ENCODE assay signal across 8 cellular contexts in the genomic region with DNA sequence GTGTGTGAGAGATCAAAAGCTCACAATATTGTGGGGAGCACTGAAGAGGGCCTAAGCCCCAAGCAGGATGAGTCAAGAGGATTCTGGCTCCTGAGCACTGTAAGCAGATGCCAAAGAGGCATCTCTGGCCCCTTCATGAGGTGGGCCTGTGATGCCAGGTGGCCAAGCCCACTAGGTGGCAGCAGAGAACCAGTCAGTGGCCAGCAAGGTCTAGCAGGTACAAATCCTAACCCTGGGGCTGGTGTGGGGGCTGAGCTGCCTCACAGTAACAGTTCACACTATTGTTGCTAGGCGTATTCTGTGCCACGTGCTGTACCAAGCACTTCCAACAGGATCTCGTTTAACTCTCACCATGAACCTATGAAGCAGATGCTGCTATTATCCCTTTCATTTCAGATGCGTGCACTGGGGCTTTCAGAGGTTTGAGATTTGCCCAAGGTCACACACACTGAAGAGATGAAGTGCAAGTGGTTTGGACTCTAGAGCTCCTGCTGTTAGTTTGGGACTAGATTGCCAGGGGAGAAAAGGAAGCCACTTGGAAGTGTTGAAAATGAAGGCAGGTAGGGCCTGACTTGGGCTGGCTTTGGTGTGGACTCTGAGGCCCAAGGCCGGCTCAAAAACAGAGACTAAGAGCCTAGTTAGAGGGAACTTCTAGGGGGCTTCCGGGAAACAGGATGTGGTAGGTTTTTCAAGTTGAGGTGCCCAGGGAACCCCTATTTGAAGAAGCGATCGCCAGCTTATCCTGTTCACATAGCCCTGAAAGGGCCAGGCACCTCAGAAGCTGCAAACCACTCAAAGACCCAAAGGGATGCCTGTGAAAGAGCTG. TPM values are rescaled to one million over a fixed set of nuclear protein-coding genes. Genes with fewer than 3 reads are reported as not detected.
DNase-seq lines count a peak whose midpoint lies in the region; ATAC-seq and TF ChIP-seq lines count a peak whose summit lies in the region.

No MANE protein-coding gene starts in this region.

- no peak overlapping the region for H3K9ac ChIP-seq in liver (ENCODE audit: low read depth in 1 of 2, low read length in 2 of 2)

- TF ChIP-seq RAD21 in liver (IDR thresholded peaks at IDR 0.05) = peak; percentile 99

- H3K4me3 Mint-ChIP-seq in central memory CD8-positive, alpha-beta T cell = no peak overlapping the region

- no peaks in the 10 kb centered on the region for H3K27me3 Mint-ChIP-seq in central memory CD8-positive, alpha-beta T cell

- TF ChIP-seq CTCF in liver (IDR thresholded peaks at IDR 0.05; ENCODE audit: low read depth, low read length, missing input control) = peak; percentile 92

- no peak overlapping the region for H3K27ac ChIP-seq in liver (ENCODE audit: low read depth in 1 of 2, low read length in 2 of 2)

- H3K4me1 ChIP-seq in liver (ENCODE audit: control insufficient read depth in 4 of 4, insufficient read depth in 4 of 4, low read length in 3 of 4) = peaks cover 0 to 3% (median 0%) of the 10 kb centered on the region in 4 donors

- H3K9me3 ChIP-seq in liver (ENCODE audit: control insufficient read depth in 4 of 4, low read length in 3 of 4) = no peaks in the 10 kb centered on the region

- no peak overlapping the region for H3K27ac Mint-ChIP-seq in central memory CD8-positive, alpha-beta T cell (ENCODE audit: low read depth)

- ATAC-seq in GM18868 (IDR thresholded peaks at IDR 0.05; ENCODE audit: unreplicated experiment) = peak; percentile 96
- peak; percentile 63 for ATAC-seq in HG03097 (IDR thresholded peaks at IDR 0.05; ENCODE audit: low FRiP score, unreplicated experiment)
- ATAC-seq in central memory CD8-positive, alpha-beta T cell (replicated peaks; ENCODE audit: extremely low read depth, poor library complexity, severe bottlenecking) = peak; percentile 97

- peak; percentile 30 to 40 for DNase-seq in AML-193 (lab: John Stamatoyannopoulos, UW)
- peak; percentile 93 for DNase-seq in NCI-H2196 treated with DMSO at 0.1 percent for 48 hours (lab: John Stamatoyannopoulos, UW; ENCODE audit: unreplicated experiment)
- DNase-seq in activated CD4-positive, alpha-beta T cell treated with anti-CD3 and anti-CD28 coated beads for 1 hour = peak; percentile 60
- peak; percentile 63 to 74 for DNase-seq in central memory CD8-positive, alpha-beta T cell (ENCODE audit: low spot score in 2 of 2)
- peak; percentile 60 to 67 (median 60) for DNase-seq in stimulated activated CD4-positive, alpha-beta T cell treated with anti-CD3 and anti-CD28 coated beads, TNF-alpha, amount 100 ng/mL, for 4 hours (ENCODE audit: low read depth in 3 of 3)

- no peaks in the 10 kb centered on the region for H3K9me3 Mint-ChIP-seq in central memory CD8-positive, alpha-beta T cell

- no peak overlapping the region for H3K4me3 ChIP-seq in liver (ENCODE audit: low read depth in 1 of 3, low read length in 3 of 3)

- WGBS in liver = 61% methylated on average over 8 of the region's 8 CpGs

- peaks cover 8% of the 10 kb centered on the region for H3K4me1 Mint-ChIP-seq in central memory CD8-positive, alpha-beta T cell

- no peaks in the 10 kb centered on the region for H3K27me3 ChIP-seq in liver (ENCODE audit: control insufficient read depth in 4 of 4, insufficient read depth in 4 of 4, low read length in 3 of 4)

- no peaks in the 10 kb centered on the region for H3K36me3 ChIP-seq in liver (ENCODE audit: control insufficient read depth in 4 of 4, insufficient read depth in 3 of 4, low read depth in 1 of 4, low read length in 3 of 4)

- peaks cover 2% of the 10 kb centered on the region for H3K36me3 Mint-ChIP-seq in central memory CD8-positive, alpha-beta T cell (ENCODE audit: insufficient read depth)

TF ChIP-seq in liver, 16 proteins besides CTCF, POLR2A, EP300 and RAD21:
- TF ChIP-seq GABPA (IDR thresholded peaks at IDR 0.05 in 1 of 2, conservative IDR thresholded peaks at IDR 0.05 in 1 of 2) (no peak), NR2F2 (IDR thresholded peaks at IDR 0.05) (no peak), YY1 (IDR thresholded peaks at IDR 0.05) (no peak), EGR1 (IDR thresholded peaks at IDR 0.05; ENCODE audit: low read depth in 2 of 2) (no peak), RXRA (IDR thresholded peaks at IDR 0.05) (no peak), FOXA2 (IDR thresholded peaks at IDR 0.05) (no peak), FOXA1 (IDR thresholded peaks at IDR 0.05) (no peak), TAF1 (conservative IDR thresholded peaks at IDR 0.05) (no peak), REST (IDR thresholded peaks at IDR 0.05) (no peak), SP1 (IDR thresholded peaks at IDR 0.05) (no peak), HNF4A (conservative IDR thresholded peaks at IDR 0.05) (no peak), JUND (IDR thresholded peaks at IDR 0.05) (no peak)
- TF ChIP-seq, protein P1, sequence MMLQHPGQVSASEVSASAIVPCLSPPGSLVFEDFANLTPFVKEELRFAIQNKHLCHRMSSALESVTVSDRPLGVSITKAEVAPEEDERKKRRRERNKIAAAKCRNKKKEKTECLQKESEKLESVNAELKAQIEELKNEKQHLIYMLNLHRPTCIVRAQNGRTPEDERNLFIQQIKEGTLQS (IDR thresholded peaks at IDR 0.05) = no peak

RNA-seq across cellular contexts. Expression of gene MLANA, which starts 4.4 kb away (rescaled TPM):
- total RNA-seq in liver = under 1 TPM; 0.05 to 0.25 TPM
- under 1 TPM; 0.07 to 0.29 TPM for polyA plus RNA-seq in liver

RNA-seq across cellular contexts. Expression of gene ERMP1, which starts 53.4 kb away (rescaled TPM):
- 10 to 100 TPM; 14.7 to 19.5 TPM for total RNA-seq in liver
- polyA plus RNA-seq in liver = 1 to 10 TPM; 2.7 to 4.6 TPM

Comparison
In these comparisons a context has a peak if more than half of its experiments do, and no peak if none do; other contexts are left out.
1. DNase-seq: peak in every context shown above with its lines; median percentile 93 in NCI-H2196 treated with DMSO at 0.1 percent for 48 hours; 68 in central memory CD8-positive, alpha-beta T cell; 60 in activated CD4-positive, alpha-beta T cell treated with anti-CD3 and anti-CD28 coated beads for 1 hour; 60 in stimulated activated CD4-positive, alpha-beta T cell treated with anti-CD3 and anti-CD28 coated beads, TNF-alpha, amount 100 ng/mL, for 4 hours; 35 in AML-193.